ENCODE assay signal across 7 cellular contexts in the genomic region with DNA sequence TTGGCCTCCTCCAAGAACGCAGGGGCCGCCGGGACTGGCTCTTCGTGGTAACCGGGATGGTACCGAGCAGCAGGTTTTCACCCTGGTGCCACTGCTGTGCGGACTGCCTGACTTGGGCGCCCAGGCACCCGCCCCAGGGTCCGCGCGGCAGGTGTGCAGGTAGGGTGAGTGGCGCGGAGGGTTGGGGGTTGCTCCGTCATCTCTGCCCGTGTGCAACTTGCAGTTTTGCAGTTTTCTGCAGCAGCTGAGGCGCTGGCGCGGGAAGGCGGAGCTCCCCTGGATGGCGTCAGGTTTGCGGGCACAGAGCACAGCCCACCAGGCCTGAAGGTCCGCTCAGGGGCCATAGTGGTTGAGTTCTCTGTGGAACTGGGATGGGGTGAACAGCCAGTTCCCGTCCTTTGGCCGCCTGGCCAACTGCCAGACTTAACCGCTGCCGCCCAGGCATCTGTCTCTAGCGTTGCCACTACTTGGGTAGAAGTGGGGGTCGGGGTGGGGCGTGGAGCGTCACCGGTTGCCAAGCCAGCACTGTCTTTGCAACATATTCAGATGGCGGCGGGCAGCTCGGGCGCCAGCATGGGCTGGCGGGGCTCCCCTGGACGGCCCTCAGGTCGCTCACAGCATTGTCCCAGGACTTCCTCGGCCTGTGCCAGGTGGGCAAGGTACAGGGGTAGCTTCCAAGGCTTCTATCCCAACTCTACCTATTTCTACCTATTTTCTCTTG.
DNase-seq lines count a peak whose midpoint lies in the region; ATAC-seq, FAIRE-seq and TF ChIP-seq lines count a peak whose summit lies in the region.
"Not testable (repeated sequence)": the region's sequence is repeated elsewhere in the genome, so short reads cannot be mapped to it uniquely, and the experiment has no call there.

No MANE protein-coding gene starts in this region.

- CTCF ChIA-PET in WTC11 (lab: Charles Lee): not testable (repeated sequence)

- H3K27me3 Mint-ChIP-seq in WTC11 (ENCODE audit: low read depth): not testable (repeated sequence)

- DNase-seq in WTC11 (ENCODE audit: low spot score): peak; percentile 16
- peak; percentile 0 for DNase-seq in activated T-cell treated with anti-CD3 and anti-CD28 coated beads for 1 hour (ENCODE audit: low read depth)
- peak; percentile 11 to 53 for DNase-seq in activated naive CD4-positive, alpha-beta T cell treated with anti-CD3 and anti-CD28 coated beads, Interleukin-2, amount 50 U/mL, for 72 hours (ENCODE audit: low spot score in 2 of 2)
- peak in 9 of 10 donors; percentile 18 to 72 (median 49) for DNase-seq in dorsolateral prefrontal cortex
- DNase-seq in right atrium auricular region (ENCODE audit: low spot score): not testable (repeated sequence)
- DNase-seq in pancreas: peak; percentile 3 to 68 (median 22)
- DNase-seq in stimulated activated CD4-positive, alpha-beta T cell treated with anti-CD3 and anti-CD28 coated beads, Interleukin-4, amount 100 ng/mL, for 1 hour: peak; percentile 1

- ATAC-seq in WTC11; activated naive CD4-positive, alpha-beta T cell treated with anti-CD3 and anti-CD28 coated beads, Interleukin-2, amount 50 U/mL, for 72 hours; pancreas: not testable (repeated sequence)

- H3K4me3 Mint-ChIP-seq in WTC11: peak overlapping the region; percentile 47

- 26 to 29% methylated on average over 7 to 27 of the region's 40 CpGs for WGBS in pancreas, 2 donors

- H3K4me1 Mint-ChIP-seq in WTC11: not testable (repeated sequence)

- H3K9me3 ChIP-seq in right atrium auricular region, pancreas: not testable (repeated sequence)

- intact Hi-C loops in dorsolateral prefrontal cortex (cut with DNase I); pancreas (cut with DNase I): not testable (repeated sequence)

- peak overlapping the region in 56 of 59 donors; percentile 7 to 73 (median 51) for H3K4me3 ChIP-seq in dorsolateral prefrontal cortex
- H3K4me3 ChIP-seq in right atrium auricular region: peak overlapping the region; percentile 25 to 38
- peak overlapping the region in 3 of 4 donors; percentile 20 to 43 (median 26) for H3K4me3 ChIP-seq in pancreas

- H3K4me1 ChIP-seq in right atrium auricular region, pancreas: not testable (repeated sequence)

- not testable (repeated sequence) for TF ChIP-seq CTCF in WTC11 (IDR thresholded peaks at IDR 0.05); dorsolateral prefrontal cortex (IDR thresholded peaks at IDR 0.05 in 54 of 56, conservative IDR thresholded peaks at IDR 0.05 in 2 of 56; ENCODE audit: low read depth in 1 of 56, partially characterized antibody in 56 of 56); right atrium auricular region (IDR thresholded peaks at IDR 0.05); pancreas (IDR thresholded peaks at IDR 0.05)

- not testable (repeated sequence) for H3K36me3 Mint-ChIP-seq in WTC11; activated naive CD4-positive, alpha-beta T cell treated with anti-CD3 and anti-CD28 coated beads, Interleukin-2, amount 50 U/mL, for 72 hours

- H3K36me3 ChIP-seq in right atrium auricular region, pancreas: not testable (repeated sequence)

- peak overlapping the region in 15 of 59 donors; percentile 14 to 82 (median 68) for H3K27ac ChIP-seq in dorsolateral prefrontal cortex
- H3K27ac ChIP-seq in right atrium auricular region, pancreas: not testable (repeated sequence)

- H3K27ac Mint-ChIP-seq in WTC11; activated naive CD4-positive, alpha-beta T cell treated with anti-CD3 and anti-CD28 coated beads, Interleukin-2, amount 50 U/mL, for 72 hours: not testable (repeated sequence)

- FAIRE-seq in pancreas (lab: Jason Lieb, UNC): not testable (repeated sequence)

- not testable (repeated sequence) for H3K9me3 Mint-ChIP-seq in WTC11; activated naive CD4-positive, alpha-beta T cell treated with anti-CD3 and anti-CD28 coated beads, Interleukin-2, amount 50 U/mL, for 72 hours

- not testable (repeated sequence) for H3K27me3 ChIP-seq in dorsolateral prefrontal cortex, right atrium auricular region, pancreas

- POLR2A ChIA-PET in WTC11 (lab: Charles Lee): not testable (repeated sequence)
